ENCODE assay signal across 16 cellular contexts in genomic region chr9:114290561-114290986, GRCh38. TPM values are rescaled to one million over a fixed set of nuclear protein-coding genes. Genes with fewer than 3 reads are reported as not detected.
DNase-seq lines count a peak whose midpoint lies in the region; ATAC-seq, FAIRE-seq and TF ChIP-seq lines count a peak whose summit lies in the region.
"Had no signal": no experiment of that assay in that cellular context is flagged by ENCODE, and none has a peak within 500 bp of the region (broad histone marks: within the 10 kb centered on the region; RNA-seq: fewer than 3 reads in every experiment).

No MANE protein-coding gene starts in this region.

- no peak overlapping the region for H3K23ac ChIP-seq in H1 (ENCODE audit: insufficient read length)

- no peak overlapping the region for H3K18ac ChIP-seq in H1 (ENCODE audit: extremely low read depth, low read length)

- CTCF ChIA-PET in activated naive CD4-positive, alpha-beta T cell treated with anti-CD3 and anti-CD28 coated beads, Interleukin-2, amount 10 ng/mL, durations not matched to agents 7 days and 5 days (lab: Charles Lee), result interaction anchor here (0.6 to 4.9 kb wide), 32 partner anchors 11 to 753 kb away, joined by 3 to 88 read pairs (median 3); partner anchors contain the start of gene COL27A1
- CTCF ChIA-PET in H1 (lab: Charles Lee; ENCODE audit: partially characterized antibody), result interaction anchor here (0.7 to 6.3 kb wide), 60 partner anchors 10 to 256 kb away, joined by 3 to 205 read pairs (median 6); partner anchors contain the start of genes AMBP, COL27A1 and KIF12

- no peaks in the 10 kb centered on the region for H3K79me1 ChIP-seq in H1 (ENCODE audit: low read depth, low read length)

- no peak for TF ChIP-seq EP300 in H1 (IDR thresholded peaks at IDR 0.05; ENCODE audit: borderline replicate concordance in 1 of 2, low read depth in 2 of 2, low read length in 2 of 2)

- peak; percentile 19 for DNase-seq in activated naive CD4-positive, alpha-beta T cell treated with anti-CD3 and anti-CD28 coated beads, Interleukin-2, amount 10 ng/mL, durations not matched to agents 7 days and 5 days
- no peak for DNase-seq in activated naive CD4-positive, alpha-beta T cell treated with anti-CD3 and anti-CD28 coated beads, Interleukin-2, amount 50 U/mL, for 16 hours
- DNase-seq in H1 (ENCODE audit: low read depth in 1 of 2, low spot score in 2 of 2), result no peak
- DNase-seq in mesothelial cell of epicardium (ENCODE audit: low spot score in 2 of 2, unreplicated experiment in 2 of 2), result peak in 1 of 2 experiments; percentile 30
- DNase-seq in type B pancreatic cell (ENCODE audit: extremely low spot score, unreplicated experiment), result peak; percentile 55
- no peak for DNase-seq in brain microvascular endothelial cell
- no peak for DNase-seq in stimulated activated CD4-positive, alpha-beta T cell treated with anti-CD3 and anti-CD28 coated beads, Interleukin-15, amount 100 ng/mL, for 24 hours
- DNase-seq: NCI-H1105 had no signal

- H3K36me3 Mint-ChIP-seq in activated naive CD4-positive, alpha-beta T cell treated with anti-CD3 and anti-CD28 coated beads, Interleukin-2, amount 10 ng/mL, durations not matched to agents 7 days and 5 days, result no peaks in the 10 kb centered on the region
- H3K36me3 Mint-ChIP-seq in mesothelial cell of epicardium (peaks cover 36% of the 10 kb centered on the region), type B pancreatic cell (peaks cover 33% of the 10 kb centered on the region)

- H4K8ac ChIP-seq in H1 (ENCODE audit: extremely low read depth, insufficient read depth, low read length), result 0 out of 2 replicates have a peak overlapping the region, but pooled peaks have one; percentile 39

- H3K4me1 ChIP-seq in H1 (replicated peaks in 1 of 4; ENCODE audit: control insufficient read depth in 3 of 4, insufficient read depth in 4 of 4, low read length in 3 of 4), result peaks cover 0 to 14% (median 2%) of the 10 kb centered on the region in 4 experiments; a peak in 5 of 7 replicates
- H3K4me1 ChIP-seq: heart left ventricle had no signal

- no peak overlapping the region; the same call in 1 of the 2 replicates for H2BK5ac ChIP-seq in H1 (ENCODE audit: low read depth, low read length)

- H3K14ac ChIP-seq in H1 (ENCODE audit: insufficient read length), result no peak overlapping the region

- H4K20me1 ChIP-seq in H1 (replicated peaks in 1 of 2; ENCODE audit: control insufficient read depth in 1 of 2, insufficient read depth in 2 of 2, low read length in 2 of 2), result peaks cover 0 to 4% of the 10 kb centered on the region in 2 experiments

- in situ Hi-C loops in brain microvascular endothelial cell (cut with HindIII; ENCODE audit: low pct_ligation_motif_present, low sequenced_read_pairs), result no loop called here

- H3K79me2 ChIP-seq in H1 (ENCODE audit: control insufficient read depth in 1 of 2, insufficient read depth in 2 of 2, low read length in 2 of 2), result no peaks in the 10 kb centered on the region

- no peak overlapping the region for H3K9ac ChIP-seq in H1 (replicated peaks in 1 of 4; ENCODE audit: extremely low read depth in 1 of 4, low read depth in 3 of 4, low read length in 3 of 4)

- H3K4me3 Mint-ChIP-seq in activated naive CD4-positive, alpha-beta T cell treated with anti-CD3 and anti-CD28 coated beads, Interleukin-2, amount 10 ng/mL, durations not matched to agents 7 days and 5 days, result no peak overlapping the region
- H3K4me3 Mint-ChIP-seq in mesothelial cell of epicardium (no peak overlapping the region), type B pancreatic cell (no peak overlapping the region)
- H3K4me3 Mint-ChIP-seq: activated naive CD8-positive, alpha-beta T cell; central memory CD8-positive, alpha-beta T cell had no signal

- no peaks in the 10 kb centered on the region for H3K23me2 ChIP-seq in H1 (ENCODE audit: low read depth, low read length)

- POLR2A ChIA-PET in H1 (lab: Charles Lee; ENCODE audit: partially characterized antibody), result interaction anchor here (0.9 to 1.6 kb wide), 4 partner anchors 10 to 409 kb away, joined by 3 to 8 read pairs (median 3); no protein-coding TSS in a partner anchor

- TF ChIP-seq POLR2A in H1 (IDR thresholded peaks at IDR 0.05; ENCODE audit: control extremely low read depth in 1 of 2, low read depth in 2 of 2, low read length in 2 of 2), result no peak

- H3K27ac ChIP-seq in H1 (ENCODE audit: low read depth, low read length) (no peak overlapping the region), brain microvascular endothelial cell (no peak overlapping the region)
- H3K27ac ChIP-seq: heart left ventricle, SJSA1 had no signal

- no peaks in the 10 kb centered on the region for H3K27me3 ChIP-seq in H1 (replicated peaks in 1 of 4; ENCODE audit: control insufficient read depth in 3 of 4, extremely low read depth in 1 of 4, insufficient read depth in 3 of 4, low read length in 3 of 4)
- H3K27me3 ChIP-seq in brain microvascular endothelial cell (replicated peaks), result no peaks in the 10 kb centered on the region
- H3K27me3 ChIP-seq: heart left ventricle, SJSA1 had no signal

- no peak for TF ChIP-seq RAD21 in H1 (IDR thresholded peaks at IDR 0.05 in 1 of 2, conservative IDR thresholded peaks at IDR 0.05 in 1 of 2; ENCODE audit: low read depth in 2 of 2, low read length in 2 of 2)

- no peak overlapping the region for H2AFZ ChIP-seq in H1 (ENCODE audit: low read length)

- no peaks in the 10 kb centered on the region for H3K4me1 Mint-ChIP-seq in activated naive CD4-positive, alpha-beta T cell treated with anti-CD3 and anti-CD28 coated beads, Interleukin-2, amount 10 ng/mL, durations not matched to agents 7 days and 5 days
- peaks cover 19% of the 10 kb centered on the region for H3K4me1 Mint-ChIP-seq in mesothelial cell of epicardium
- H3K4me1 Mint-ChIP-seq in type B pancreatic cell (ENCODE audit: unreplicated experiment), result peaks cover 21% of the 10 kb centered on the region

- no peak overlapping the region for H4K91ac ChIP-seq in H1 (replicated peaks; ENCODE audit: insufficient read length, low read length)

- FAIRE-seq in H1 (lab: Jason Lieb, UNC), result no peak
- FAIRE-seq: TTC549 had no signal

- H3K4me3 ChIP-seq in H1 (ENCODE audit: extremely low read depth in 1 of 4, insufficient read depth in 2 of 4, low read depth in 3 of 4, low read length in 4 of 4) (no peak overlapping the region), brain microvascular endothelial cell (ENCODE audit: low read depth, low read length) (no peak overlapping the region)
- H3K4me3 ChIP-seq: heart left ventricle, SJSA1 had no signal

- H3K4ac ChIP-seq in H1 (replicated peaks; ENCODE audit: insufficient read length, low read depth, low read length), result no peak overlapping the region

- no peak overlapping the region for H2BK15ac ChIP-seq in H1 (ENCODE audit: low read length)

- H3K27ac Mint-ChIP-seq in activated naive CD4-positive, alpha-beta T cell treated with anti-CD3 and anti-CD28 coated beads, Interleukin-2, amount 10 ng/mL, durations not matched to agents 7 days and 5 days, result no peak overlapping the region
- H3K27ac Mint-ChIP-seq in mesothelial cell of epicardium (peak overlapping the region; percentile 45), type B pancreatic cell (peak overlapping the region; percentile 14)

- H3K4me2 ChIP-seq in H1 (ENCODE audit: insufficient read depth in 1 of 2, low read depth in 2 of 2, low read length in 2 of 2), result no peak overlapping the region

- peaks cover 17% of the 10 kb centered on the region for H3K27me3 Mint-ChIP-seq in activated naive CD4-positive, alpha-beta T cell treated with anti-CD3 and anti-CD28 coated beads, Interleukin-2, amount 10 ng/mL, durations not matched to agents 7 days and 5 days
- H3K27me3 Mint-ChIP-seq in mesothelial cell of epicardium (ENCODE audit: low read depth), result no peaks in the 10 kb centered on the region
- H3K27me3 Mint-ChIP-seq in type B pancreatic cell, result no peaks in the 10 kb centered on the region

- no peak overlapping the region; the same call in 1 of the 2 replicates for H2AK5ac ChIP-seq in H1 (ENCODE audit: low read depth, low read length)

- H4K5ac ChIP-seq in H1 (ENCODE audit: insufficient read length, low read depth, low read length), result no peak overlapping the region

- H2BK12ac ChIP-seq in H1 (ENCODE audit: low read depth, low read length), result no peak overlapping the region

- H3K56ac ChIP-seq in H1 (replicated peaks; ENCODE audit: insufficient read length, low read depth, low read length), result no peak overlapping the region

- ATAC-seq in GM21367 (IDR thresholded peaks at IDR 0.05; ENCODE audit: unreplicated experiment), result no peak

- H3K36me3 ChIP-seq in H1 (ENCODE audit: control insufficient read depth in 2 of 4, insufficient read depth in 4 of 4, low read length in 3 of 4) (peaks cover 3 to 16% (median 12%) of the 10 kb centered on the region in 4 experiments; a peak in 6 of 8 replicates), brain microvascular endothelial cell (replicated peaks) (no peaks in the 10 kb centered on the region)

- TF ChIP-seq CTCF in H1 (IDR thresholded peaks at IDR 0.05; ENCODE audit: control extremely low read depth in 1 of 3, insufficient read depth in 1 of 3, low read depth in 1 of 3, low read length in 3 of 3) (no peak), mesothelial cell of epicardium (IDR thresholded peaks at IDR 0.05; ENCODE audit: unreplicated experiment) (no peak), type B pancreatic cell (conservative IDR thresholded peaks at IDR 0.05) (no peak), brain microvascular endothelial cell (IDR thresholded peaks at IDR 0.05; ENCODE audit: low read depth, low read length, missing control alignments) (no peak)

- H2BK120ac ChIP-seq in H1 (replicated peaks; ENCODE audit: low read depth, low read length), result no peak overlapping the region

- no peak overlapping the region for H2BK20ac ChIP-seq in H1 (ENCODE audit: low read length)

- peaks cover 10% of the 10 kb centered on the region for H3K9me3 Mint-ChIP-seq in activated naive CD4-positive, alpha-beta T cell treated with anti-CD3 and anti-CD28 coated beads, Interleukin-2, amount 10 ng/mL, durations not matched to agents 7 days and 5 days
- H3K9me3 Mint-ChIP-seq in mesothelial cell of epicardium (peaks cover 18% of the 10 kb centered on the region), type B pancreatic cell (peaks cover 10% of the 10 kb centered on the region)
- H3K9me3 Mint-ChIP-seq: central memory CD8-positive, alpha-beta T cell had no signal

- peaks cover 0 to 10% of the 10 kb centered on the region in 2 experiments; a peak in 2 of 4 replicates for H3K9me3 ChIP-seq in H1 (ENCODE audit: insufficient read depth in 2 of 2, low read depth in 1 of 2, low read length in 1 of 2)

- WGBS in H1 (ENCODE audit: extremely low coverage in 1 of 2, insufficient coverage in 1 of 2, insufficient read length in 1 of 2, insufficient replicate concordance in 2 of 2, low coverage in 1 of 2, low lambda C conversion rate in 2 of 2, missing lambda C conversion rate in 1 of 2), 2 experiments, result 78% methylated on average over 7 of the region's 7 CpGs; no CpG with 5 or more reads in 1 of the 2 experiments

RNA-seq across cellular contexts. Expression of gene ORM1, which starts 32.3 kb away (rescaled TPM):
- total RNA-seq in H1 (2021; fragmentation: NEBNext Ultra II Directional; extraction: Animal tissue kit (Norgen Biotek cat#: 25700)), result not detected in 2 replicates
- polyA plus RNA-seq in H1 (2011; rRNA removed), result 0.32 TPM in 1 of 2 replicates, not detected in the other
- not detected for polyA plus RNA-seq in H1 (2011; cell fraction: cytosol; rRNA removed)
- polyA plus RNA-seq in H1 (2011; cell fraction: nucleus; rRNA removed), result not detected
- polyA plus RNA-seq in H1 (2012, experiment 1 of 2), result not detected in 4 replicates
- not detected for polyA plus RNA-seq in H1 (2012, experiment 2 of 2)
- polyA plus RNA-seq in H1 (2013, experiment 1 of 2), result not detected
- polyA plus RNA-seq in H1 (2013, experiment 2 of 2), result not detected
- polyA minus RNA-seq in H1 (2011; rRNA and poly(A)+ RNA removed), result not detected in 2 replicates
- not detected for polyA minus RNA-seq in H1 (2011; cell fraction: cytosol; rRNA and poly(A)+ RNA removed)
- polyA minus RNA-seq in H1 (2011; cell fraction: nucleus; rRNA and poly(A)+ RNA removed), result not detected
- total RNA-seq in mesothelial cell of epicardium, result not detected in 3 replicates
- total RNA-seq in type B pancreatic cell (ENCODE audit: low replicate concordance), result 0.65 and 1.6 TPM in 2 replicates
- total RNA-seq: kidney epithelial cell, renal cortical epithelial cell, SJSA1 had no signal

RNA-seq across cellular contexts. Expression of gene ORM2, which starts 39.1 kb away (rescaled TPM):
- 0.90 TPM in 1 of 2 replicates, not detected in the other for total RNA-seq in H1 (2021; fragmentation: NEBNext Ultra II Directional; extraction: Animal tissue kit (Norgen Biotek cat#: 25700))
- polyA plus RNA-seq in H1 (2011; rRNA removed), result 0.66 and 1.3 TPM in 2 replicates
- polyA plus RNA-seq in H1 (2011; cell fraction: cytosol; rRNA removed), result 1.1 TPM
- 0.17 TPM for polyA plus RNA-seq in H1 (2011; cell fraction: nucleus; rRNA removed)
- 1.0 to 1.8 TPM (median 1.5 TPM) in 4 replicates for polyA plus RNA-seq in H1 (2012, experiment 1 of 2)
- polyA plus RNA-seq in H1 (2012, experiment 2 of 2), result 0.33 TPM
- polyA plus RNA-seq in H1 (2013, experiment 1 of 2), result 0.24 TPM
- 0.29 TPM for polyA plus RNA-seq in H1 (2013, experiment 2 of 2)
- 0.51 TPM in 1 of 2 replicates, not detected in the other for polyA minus RNA-seq in H1 (2011; rRNA and poly(A)+ RNA removed)
- polyA minus RNA-seq in H1 (2011; cell fraction: cytosol; rRNA and poly(A)+ RNA removed), result not detected
- not detected for polyA minus RNA-seq in H1 (2011; cell fraction: nucleus; rRNA and poly(A)+ RNA removed)
- total RNA-seq in mesothelial cell of epicardium (not detected in 3 replicates), type B pancreatic cell (ENCODE audit: low replicate concordance) (not detected in 2 replicates)
- total RNA-seq: heart left ventricle, kidney epithelial cell, renal cortical epithelial cell, SJSA1 had no signal

Comparison
In these comparisons a context has a peak if more than half of its experiments do, and no peak if none do; other contexts are left out.
1. DNase-seq: peak in activated naive CD4-positive, alpha-beta T cell treated with anti-CD3 and anti-CD28 coated beads, Interleukin-2, amount 10 ng/mL, durations not matched to agents 7 days and 5 days (single experiment) and type B pancreatic cell (single experiment); none in activated naive CD4-positive, alpha-beta T cell treated with anti-CD3 and anti-CD28 coated beads, Interleukin-2, amount 50 U/mL, for 16 hours (single experiment), H1 (0 of 2), brain microvascular endothelial cell (single experiment) and stimulated activated CD4-positive, alpha-beta T cell treated with anti-CD3 and anti-CD28 coated beads, Interleukin-15, amount 100 ng/mL, for 24 hours (single experiment).